1 cellular context compared by ENCODE assay signal in genomic region chr1:100894622-100895539, GRCh38.
TF ChIP-seq lines count a peak whose summit lies in the region.

A gene with protein sequence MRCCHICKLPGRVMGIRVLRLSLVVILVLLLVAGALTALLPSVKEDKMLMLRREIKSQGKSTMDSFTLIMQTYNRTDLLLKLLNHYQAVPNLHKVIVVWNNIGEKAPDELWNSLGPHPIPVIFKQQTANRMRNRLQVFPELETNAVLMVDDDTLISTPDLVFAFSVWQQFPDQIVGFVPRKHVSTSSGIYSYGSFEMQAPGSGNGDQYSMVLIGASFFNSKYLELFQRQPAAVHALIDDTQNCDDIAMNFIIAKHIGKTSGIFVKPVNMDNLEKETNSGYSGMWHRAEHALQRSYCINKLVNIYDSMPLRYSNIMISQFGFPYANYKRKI (minus strand): TSS chr1:100894842. CDS start chr1:100888757, 6,085 bp downstream.

TF ChIP-seq in K562, 482 proteins besides CTCF, POLR2A, EP300 and RAD21 (continued from another document and continues in another):
- TF ChIP-seq VEZF1 (CRISPR knock-in tag; IDR thresholded peaks at IDR 0.05) = peak; percentile 82
- no peak; the same call in none of the 2 replicates for TF ChIP-seq PKNOX1 (IDR thresholded peaks at IDR 0.05)
- TF ChIP-seq KDM5B (IDR thresholded peaks at IDR 0.05; ENCODE audit: insufficient replicate concordance, low read depth, low read length) = peak; percentile 73
- TF ChIP-seq ZNF384 (IDR thresholded peaks at IDR 0.05; ENCODE audit: low read depth, low read length) = peak; percentile 69
- no peak for TF ChIP-seq YBX1 (IDR thresholded peaks at IDR 0.05)
- peak; percentile 91 for TF ChIP-seq GABPA (tag; conservative IDR thresholded peaks at IDR 0.05; ENCODE audit: low read depth)
- peak in 1 of 2 experiments; percentile 52; a peak in 1 of 4 replicates for TF ChIP-seq UBTF (IDR thresholded peaks at IDR 0.05; ENCODE audit: borderline replicate concordance in 1 of 2, low read depth in 2 of 2, low read length in 2 of 2)
- TF ChIP-seq CCAR2 (IDR thresholded peaks at IDR 0.05; ENCODE audit: low read depth, low read length) = no peak
- no peak for TF ChIP-seq PTBP1 (IDR thresholded peaks at IDR 0.05; ENCODE audit: low read depth, low read length)
- no peak for TF ChIP-seq PTTG1 (tag; IDR thresholded peaks at IDR 0.05; ENCODE audit: low read depth)
- TF ChIP-seq SRSF3 (IDR thresholded peaks at IDR 0.05; ENCODE audit: insufficient read depth, low read length) = no peak
- TF ChIP-seq FOXA3 (CRISPR knock-in tag; conservative IDR thresholded peaks at IDR 0.05 in 1 of 2, IDR thresholded peaks at IDR 0.05 in 1 of 2) = no peak
- no peak for TF ChIP-seq HMG20B (CRISPR knock-in tag; IDR thresholded peaks at IDR 0.05)
- TF ChIP-seq EHMT2 (IDR thresholded peaks at IDR 0.05) = no peak
- no peak for TF ChIP-seq NR3C1 (CRISPR knock-in tag; IDR thresholded peaks at IDR 0.05)
- no peak for TF ChIP-seq COPS2 (conservative IDR thresholded peaks at IDR 0.05)
- TF ChIP-seq JUNB (CRISPR knock-in tag; conservative IDR thresholded peaks at IDR 0.05) = no peak
- TF ChIP-seq HOXB6 (CRISPR knock-in tag; IDR thresholded peaks at IDR 0.05; ENCODE audit: borderline replicate concordance) = no peak
- peak; percentile 71 for TF ChIP-seq SUPT5H (IDR thresholded peaks at IDR 0.05)
- no peak for TF ChIP-seq SAFB2 (IDR thresholded peaks at IDR 0.05; ENCODE audit: borderline replicate concordance, low read depth, low read length, severe bottlenecking)
- no peak for TF ChIP-seq BCOR (IDR thresholded peaks at IDR 0.05)
- TF ChIP-seq, protein P1, sequence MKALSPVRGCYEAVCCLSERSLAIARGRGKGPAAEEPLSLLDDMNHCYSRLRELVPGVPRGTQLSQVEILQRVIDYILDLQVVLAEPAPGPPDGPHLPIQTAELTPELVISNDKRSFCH (CRISPR knock-in tag; IDR thresholded peaks at IDR 0.05) = no peak
- TF ChIP-seq, protein P1 (tag; IDR thresholded peaks at IDR 0.05) = no peak
- no peak for TF ChIP-seq SFPQ (IDR thresholded peaks at IDR 0.05; ENCODE audit: low read depth, low read length)
- TF ChIP-seq, protein P2, sequence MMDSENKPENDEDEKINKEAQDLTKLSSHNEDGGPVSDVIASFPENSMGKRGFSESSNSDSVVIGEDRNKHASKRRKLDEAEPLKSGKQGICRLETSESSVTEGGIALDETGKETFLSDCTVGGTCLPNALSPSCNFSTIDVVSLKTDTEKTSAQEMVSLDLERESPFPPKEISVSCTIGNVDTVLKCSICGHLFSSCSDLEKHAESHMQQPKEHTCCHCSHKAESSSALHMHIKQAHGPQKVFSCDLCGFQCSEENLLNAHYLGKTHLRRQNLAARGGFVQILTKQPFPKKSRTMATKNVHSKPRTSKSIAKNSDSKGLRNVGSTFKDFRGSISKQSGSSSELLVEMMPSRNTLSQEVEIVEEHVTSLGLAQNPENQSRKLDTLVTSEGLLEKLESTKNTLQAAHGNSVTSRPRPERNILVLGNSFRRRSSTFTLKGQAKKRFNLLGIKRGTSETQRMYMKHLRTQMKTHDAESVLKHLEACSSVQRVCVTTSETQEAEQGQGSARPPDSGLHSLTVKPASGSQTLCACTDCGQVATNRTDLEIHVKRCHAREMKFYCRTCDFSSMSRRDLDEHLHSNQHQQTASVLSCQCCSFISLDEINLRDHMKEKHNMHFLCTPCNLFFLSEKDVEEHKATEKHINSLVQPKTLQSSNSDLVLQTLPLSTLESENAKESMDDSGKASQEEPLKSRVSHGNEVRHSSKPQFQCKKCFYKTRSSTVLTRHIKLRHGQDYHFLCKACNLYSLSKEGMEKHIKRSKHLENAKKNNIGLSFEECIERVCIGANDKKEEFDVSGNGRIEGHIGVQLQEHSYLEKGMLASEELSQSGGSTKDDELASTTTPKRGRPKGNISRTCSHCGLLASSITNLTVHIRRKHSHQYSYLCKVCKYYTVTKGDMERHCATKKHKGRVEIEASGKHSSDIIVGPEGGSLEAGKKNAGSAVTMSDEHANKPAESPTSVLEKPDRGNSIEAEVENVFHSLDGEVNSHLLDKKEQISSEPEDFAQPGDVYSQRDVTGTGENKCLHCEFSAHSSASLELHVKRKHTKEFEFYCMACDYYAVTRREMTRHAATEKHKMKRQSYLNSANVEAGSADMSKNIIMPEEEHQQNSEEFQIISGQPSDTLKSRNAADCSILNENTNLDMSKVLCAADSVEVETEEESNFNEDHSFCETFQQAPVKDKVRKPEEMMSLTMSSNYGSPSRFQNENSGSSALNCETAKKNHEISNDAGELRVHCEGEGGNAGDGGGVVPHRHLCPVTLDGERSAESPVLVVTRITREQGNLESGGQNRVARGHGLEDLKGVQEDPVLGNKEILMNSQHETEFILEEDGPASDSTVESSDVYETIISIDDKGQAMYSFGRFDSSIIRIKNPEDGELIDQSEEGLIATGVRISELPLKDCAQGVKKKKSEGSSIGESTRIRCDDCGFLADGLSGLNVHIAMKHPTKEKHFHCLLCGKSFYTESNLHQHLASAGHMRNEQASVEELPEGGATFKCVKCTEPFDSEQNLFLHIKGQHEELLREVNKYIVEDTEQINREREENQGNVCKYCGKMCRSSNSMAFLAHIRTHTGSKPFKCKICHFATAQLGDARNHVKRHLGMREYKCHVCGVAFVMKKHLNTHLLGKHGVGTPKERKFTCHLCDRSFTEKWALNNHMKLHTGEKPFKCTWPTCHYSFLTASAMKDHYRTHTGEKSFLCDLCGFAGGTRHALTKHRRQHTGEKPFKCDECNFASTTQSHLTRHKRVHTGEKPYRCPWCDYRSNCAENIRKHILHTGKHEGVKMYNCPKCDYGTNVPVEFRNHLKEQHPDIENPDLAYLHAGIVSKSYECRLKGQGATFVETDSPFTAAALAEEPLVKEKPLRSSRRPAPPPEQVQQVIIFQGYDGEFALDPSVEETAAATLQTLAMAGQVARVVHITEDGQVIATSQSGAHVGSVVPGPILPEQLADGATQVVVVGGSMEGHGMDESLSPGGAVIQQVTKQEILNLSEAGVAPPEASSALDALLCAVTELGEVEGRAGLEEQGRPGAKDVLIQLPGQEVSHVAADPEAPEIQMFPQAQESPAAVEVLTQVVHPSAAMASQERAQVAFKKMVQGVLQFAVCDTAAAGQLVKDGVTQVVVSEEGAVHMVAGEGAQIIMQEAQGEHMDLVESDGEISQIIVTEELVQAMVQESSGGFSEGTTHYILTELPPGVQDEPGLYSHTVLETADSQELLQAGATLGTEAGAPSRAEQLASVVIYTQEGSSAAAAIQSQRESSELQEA (IDR thresholded peaks at IDR 0.05; ENCODE audit: low read depth) = no peak
- TF ChIP-seq ZNF253 (CRISPR knock-in tag; conservative IDR thresholded peaks at IDR 0.05) = no peak
- TF ChIP-seq ATF4 (CRISPR knock-in tag; IDR thresholded peaks at IDR 0.05) = no peak
- no peak for TF ChIP-seq HEY1 (CRISPR knock-in tag; IDR thresholded peaks at IDR 0.05; ENCODE audit: borderline replicate concordance)
- no peak for TF ChIP-seq CBFA2T3 (IDR thresholded peaks at IDR 0.05)
- no peak for TF ChIP-seq ZNF79 (CRISPR knock-in tag; IDR thresholded peaks at IDR 0.05; ENCODE audit: low read depth)
- TF ChIP-seq ZFP91 (CRISPR knock-in tag; IDR thresholded peaks at IDR 0.05) = no peak
- TF ChIP-seq NFRKB (IDR thresholded peaks at IDR 0.05; ENCODE audit: low read depth) = 0 out of 2 replicates have a peak, but pooled peaks have one; percentile 17
- no peak for TF ChIP-seq MTA1 (IDR thresholded peaks at IDR 0.05; ENCODE audit: borderline replicate concordance)
- TF ChIP-seq CHAMP1 (IDR thresholded peaks at IDR 0.05) = no peak
- peak; percentile 91 for TF ChIP-seq GABPB1 (CRISPR knock-in tag; IDR thresholded peaks at IDR 0.05)
- 0 out of 2 replicates have a peak, but pooled peaks have one; percentile 16 for TF ChIP-seq ATF1 (CRISPR knock-in tag; IDR thresholded peaks at IDR 0.05)
- TF ChIP-seq ATF1 (tag; IDR thresholded peaks at IDR 0.05) = peak; percentile 88
- no peak for TF ChIP-seq ETS2 (tag; IDR thresholded peaks at IDR 0.05; ENCODE audit: borderline replicate concordance, poor library complexity, severe bottlenecking)
- TF ChIP-seq MYNN (IDR thresholded peaks at IDR 0.05) = no peak
- no peak for TF ChIP-seq MYNN (CRISPR knock-in tag; IDR thresholded peaks at IDR 0.05)
- peak; percentile 90 for TF ChIP-seq RFX1 (IDR thresholded peaks at IDR 0.05)
